Comparison of ENCODE assay signal across 8 cellular contexts in the genomic region with DNA sequence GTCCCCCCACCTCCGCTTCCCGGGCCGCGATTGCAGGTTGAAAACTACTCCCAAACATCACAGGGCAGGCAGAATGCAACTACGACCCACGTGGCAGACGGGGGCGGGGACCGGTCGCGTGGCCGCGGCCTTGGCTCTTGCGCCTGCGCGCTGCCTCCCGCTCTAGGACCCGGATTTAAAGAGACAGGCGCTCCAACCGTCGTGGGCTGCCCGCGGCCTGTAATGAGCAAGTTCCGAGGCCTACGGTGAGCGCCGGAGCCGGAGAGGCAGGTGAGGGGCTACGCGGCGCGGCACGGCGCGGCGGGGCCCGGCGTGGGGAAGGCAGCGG. TPM values are rescaled to one million over a fixed set of nuclear protein-coding genes. Genes with fewer than 3 reads are reported as not detected.
DNase-seq lines count a peak whose midpoint lies in the region; ATAC-seq and TF ChIP-seq lines count a peak whose summit lies in the region.

A gene (plus strand): TSS at position 160 of the 328 bp plus-strand sequence. CDS start 2,494 bp downstream, outside the sequence.

- H3K79me2 ChIP-seq in DND-41 (ENCODE audit: insufficient read depth, low read length) (peaks cover 39% of the 10 kb centered on the region), GM23338 (replicated peaks; ENCODE audit: insufficient read depth) (peaks cover 44% of the 10 kb centered on the region)

- peak within 1 kb of the TSS; percentile 95 for H3K9ac ChIP-seq in DND-41 (ENCODE audit: low read depth, low read length)

- TF ChIP-seq CTCF in DND-41 (IDR thresholded peaks at IDR 0.05; ENCODE audit: borderline replicate concordance, extremely low read depth, low read length, poor library complexity, severe bottlenecking) (no peak), GM23338 (conservative IDR thresholded peaks at IDR 0.05; ENCODE audit: low read depth in 2 of 2) (no peak)

- H3K36me3 Mint-ChIP-seq in GM23338 (ENCODE audit: low read depth) = peaks cover 28% of the 10 kb centered on the region
- peaks cover 22% of the 10 kb centered on the region for H3K36me3 Mint-ChIP-seq in activated T-helper 1 cell treated with anti-CD3 and anti-CD28 coated beads, Interleukin-12 subunit alpha, Interleukin-12 subunit beta, Interleukin-2, Interleukin-4 antibody, amounts not matched to agents 30 ng/mL and 10 ng/mL and 1 ng/mL, durations not matched to agents 14 hours and 24 hours and 36 hours (ENCODE audit: low read depth)
- peaks cover 0 to 6% of the 10 kb centered on the region in 2 donors for H3K36me3 Mint-ChIP-seq in naive B cell
- peaks cover 32% of the 10 kb centered on the region for H3K36me3 Mint-ChIP-seq in stimulated activated effector memory CD8-positive, alpha-beta T cell treated with anti-CD3 and anti-CD28 coated beads, Interleukin-12 subunit alpha, Interleukin-12 subunit beta, amount 100 ng/mL, for 72 hours

- no peaks in the 10 kb centered on the region for H3K9me3 ChIP-seq in DND-41 (ENCODE audit: insufficient read depth, low read length, severe bottlenecking)

- DNase-seq in DND-41 = peak; percentile 96
- peak; percentile 97 for DNase-seq in GM23338 (ENCODE audit: low spot score)
- DNase-seq in LHCN-M2 (ENCODE audit: low read depth) = peak; percentile 91
- DNase-seq in RPMI7951 (ENCODE audit: low read depth) = peak; percentile 88
- peak; percentile 92 for DNase-seq in activated T-helper 1 cell treated with anti-CD3 and anti-CD28 coated beads, Interleukin-12 subunit alpha, Interleukin-12 subunit beta, Interleukin-2, Interleukin-4 antibody, amounts not matched to agents 30 ng/mL and 10 ng/mL and 1 ng/mL, durations not matched to agents 14 hours and 24 hours and 36 hours (ENCODE audit: low spot score)
- DNase-seq in fibroblast of gingiva (ENCODE audit: low read depth) = peak; percentile 91
- peak; percentile 92 for DNase-seq in naive B cell
- peak; percentile 86 to 97 for DNase-seq in stimulated activated effector memory CD8-positive, alpha-beta T cell treated with anti-CD3 and anti-CD28 coated beads, Interleukin-12 subunit alpha, Interleukin-12 subunit beta, amount 100 ng/mL, for 72 hours (ENCODE audit: low spot score in 2 of 2)

- H3K4me2 ChIP-seq in DND-41 (ENCODE audit: insufficient read depth, low read length) (peak within 1 kb of the TSS; percentile 81), GM23338 (peak within 1 kb of the TSS; percentile 85)

- H2AFZ ChIP-seq in DND-41 (ENCODE audit: low read depth, low read length) (peak within 1 kb of the TSS; percentile 60), GM23338 (peak within 1 kb of the TSS; percentile 12)

- peak within 1 kb of the TSS; percentile 82 to 89 for H3K4me3 ChIP-seq in DND-41 (ENCODE audit: low read depth in 1 of 2, low read length in 2 of 2)
- H3K4me3 ChIP-seq in GM23338 = peak within 1 kb of the TSS; percentile 66

- H3K9me2 ChIP-seq in GM23338 (ENCODE audit: insufficient read depth) = no peaks in the 10 kb centered on the region

- peaks cover 49% of the 10 kb centered on the region for H3K4me1 ChIP-seq in DND-41 (ENCODE audit: insufficient read depth, low read length)
- peaks cover 11% of the 10 kb centered on the region; the same call in 1 of the 2 replicates for H3K4me1 ChIP-seq in GM23338 (ENCODE audit: insufficient read depth)

- H3K9me3 Mint-ChIP-seq in GM23338 (no peaks in the 10 kb centered on the region), naive B cell (no peaks in the 10 kb centered on the region)
- no peaks in the 10 kb centered on the region for H3K9me3 Mint-ChIP-seq in activated T-helper 1 cell treated with anti-CD3 and anti-CD28 coated beads, Interleukin-12 subunit alpha, Interleukin-12 subunit beta, Interleukin-2, Interleukin-4 antibody, amounts not matched to agents 30 ng/mL and 10 ng/mL and 1 ng/mL, durations not matched to agents 14 hours and 24 hours and 36 hours
- no peaks in the 10 kb centered on the region for H3K9me3 Mint-ChIP-seq in stimulated activated effector memory CD8-positive, alpha-beta T cell treated with anti-CD3 and anti-CD28 coated beads, Interleukin-12 subunit alpha, Interleukin-12 subunit beta, amount 100 ng/mL, for 72 hours

- H3K27me3 Mint-ChIP-seq in GM23338 (ENCODE audit: insufficient read depth, low read depth, poor library complexity) (peaks cover 11% of the 10 kb centered on the region), naive B cell (no peaks in the 10 kb centered on the region)
- H3K27me3 Mint-ChIP-seq in activated T-helper 1 cell treated with anti-CD3 and anti-CD28 coated beads, Interleukin-12 subunit alpha, Interleukin-12 subunit beta, Interleukin-2, Interleukin-4 antibody, amounts not matched to agents 30 ng/mL and 10 ng/mL and 1 ng/mL, durations not matched to agents 14 hours and 24 hours and 36 hours (ENCODE audit: insufficient read depth) = no peaks in the 10 kb centered on the region

- ATAC-seq in DND-41 (ENCODE audit: insufficient read depth, low read depth) (peak; percentile 83), GM23338 (peak; percentile 80), naive B cell (ENCODE audit: low read depth in 2 of 2) (peak; percentile 73 to 75)
- ATAC-seq in stimulated activated effector memory CD8-positive, alpha-beta T cell treated with anti-CD3 and anti-CD28 coated beads, Interleukin-12 subunit alpha, Interleukin-12 subunit beta, amount 100 ng/mL, for 72 hours = peak; percentile 88

- H3K36me3 ChIP-seq in DND-41 (ENCODE audit: insufficient read depth, low read length) (peaks cover 23% of the 10 kb centered on the region), GM23338 (ENCODE audit: insufficient read depth) (peaks cover 6% of the 10 kb centered on the region; the same call in 1 of the 2 replicates)

- H3K4me1 Mint-ChIP-seq in GM23338 (peaks cover 22% of the 10 kb centered on the region), naive B cell (peaks cover 21 to 50% (median 33%) of the 10 kb centered on the region in 3 donors)
- H3K4me1 Mint-ChIP-seq in activated T-helper 1 cell treated with anti-CD3 and anti-CD28 coated beads, Interleukin-12 subunit alpha, Interleukin-12 subunit beta, Interleukin-2, Interleukin-4 antibody, amounts not matched to agents 30 ng/mL and 10 ng/mL and 1 ng/mL, durations not matched to agents 14 hours and 24 hours and 36 hours (ENCODE audit: low read depth) = peaks cover 50% of the 10 kb centered on the region
- peaks cover 47% of the 10 kb centered on the region for H3K4me1 Mint-ChIP-seq in stimulated activated effector memory CD8-positive, alpha-beta T cell treated with anti-CD3 and anti-CD28 coated beads, Interleukin-12 subunit alpha, Interleukin-12 subunit beta, amount 100 ng/mL, for 72 hours

- no peaks in the 10 kb centered on the region for H3F3A ChIP-seq in GM23338 (replicated peaks; ENCODE audit: low read depth)

- intact Hi-C loops in activated T-helper 1 cell treated with anti-CD3 and anti-CD28 coated beads, Interleukin-12 subunit alpha, Interleukin-12 subunit beta, Interleukin-2, Interleukin-4 antibody, amounts not matched to agents 30 ng/mL and 10 ng/mL and 1 ng/mL, durations not matched to agents 14 hours and 24 hours and 36 hours (cut with micrococcal nuclease) = loop anchor here (1.0 to 10.0 kb wide), 8 partner anchors 19 to 824 kb away; a partner anchor contains a TSS

- H4K20me1 ChIP-seq in DND-41 (ENCODE audit: insufficient read depth, low read length) (no peaks in the 10 kb centered on the region), GM23338 (replicated peaks; ENCODE audit: insufficient read depth) (peaks cover 8% of the 10 kb centered on the region; the same call in 1 of the 2 replicates)

- no peaks in the 10 kb centered on the region for H3K27me3 ChIP-seq in DND-41 (ENCODE audit: insufficient read depth, low read length, poor library complexity)
- no peaks in the 10 kb centered on the region for H3K27me3 ChIP-seq in GM23338 (ENCODE audit: insufficient read depth)

- H3K27ac ChIP-seq in DND-41 (ENCODE audit: low read length) (peak within 1 kb of the TSS; percentile 96), GM23338 (ENCODE audit: low read depth) (peak within 1 kb of the TSS; percentile 48)

- H3K27ac Mint-ChIP-seq in GM23338 = peak within 1 kb of the TSS; percentile 98
- peak within 1 kb of the TSS; percentile 96 for H3K27ac Mint-ChIP-seq in activated T-helper 1 cell treated with anti-CD3 and anti-CD28 coated beads, Interleukin-12 subunit alpha, Interleukin-12 subunit beta, Interleukin-2, Interleukin-4 antibody, amounts not matched to agents 30 ng/mL and 10 ng/mL and 1 ng/mL, durations not matched to agents 14 hours and 24 hours and 36 hours
- peak within 1 kb of the TSS; percentile 98 to 99 (median 98) for H3K27ac Mint-ChIP-seq in naive B cell
- peak within 1 kb of the TSS; percentile 96 for H3K27ac Mint-ChIP-seq in stimulated activated effector memory CD8-positive, alpha-beta T cell treated with anti-CD3 and anti-CD28 coated beads, Interleukin-12 subunit alpha, Interleukin-12 subunit beta, amount 100 ng/mL, for 72 hours

- peak within 1 kb of the TSS; percentile 93 for H3K4me3 Mint-ChIP-seq in GM23338
- peak within 1 kb of the TSS; percentile 95 for H3K4me3 Mint-ChIP-seq in activated T-helper 1 cell treated with anti-CD3 and anti-CD28 coated beads, Interleukin-12 subunit alpha, Interleukin-12 subunit beta, Interleukin-2, Interleukin-4 antibody, amounts not matched to agents 30 ng/mL and 10 ng/mL and 1 ng/mL, durations not matched to agents 14 hours and 24 hours and 36 hours
- H3K4me3 Mint-ChIP-seq in naive B cell = peak within 1 kb of the TSS; percentile 91 to 100 (median 97)
- H3K4me3 Mint-ChIP-seq in stimulated activated effector memory CD8-positive, alpha-beta T cell treated with anti-CD3 and anti-CD28 coated beads, Interleukin-12 subunit alpha, Interleukin-12 subunit beta, amount 100 ng/mL, for 72 hours = peak within 1 kb of the TSS; percentile 86

TF ChIP-seq in GM23338, 12 proteins besides CTCF, POLR2A, EP300 and RAD21 (continues in another document):
- TF ChIP-seq ZNF114 (CRISPR knock-in tag; IDR thresholded peaks at IDR 0.05) = no peak

RNA-seq across cellular contexts. Expression of the gene that starts here (rescaled TPM):
- total RNA-seq in GM23338 (2014; rRNA removed; shearing (Covaris generic)) = 82.3 and 119 TPM in 2 replicates
- polyA plus RNA-seq in GM23338 (2016; fragmentation: Nextera tagmentation; extraction: Ambion mirVana) (16.4 and 17.6 TPM in 2 replicates), naive B cell (ENCODE audit: low read depth in 6 of 6) (10 to 100 TPM in 5 of 6 donors, 1 to 10 TPM in 1; 9.2 to 16.9 (median 11.9) TPM)
- 19.2 and 24.4 TPM in 2 replicates for total RNA-seq in LHCN-M2 (2014; rRNA removed)
- 13.2 TPM for polyA plus RNA-seq in LHCN-M2 (2012)
- 20.9 and 27.9 TPM in 2 replicates for total RNA-seq in RPMI7951 (2014; rRNA removed; shearing (Covaris generic))
- 70.9 and 75.2 TPM in 2 replicates for total RNA-seq in activated T-helper 1 cell treated with anti-CD3 and anti-CD28 coated beads, Interleukin-12 subunit alpha, Interleukin-12 subunit beta, Interleukin-2, Interleukin-4 antibody, amounts not matched to agents 30 ng/mL and 10 ng/mL and 1 ng/mL, durations not matched to agents 14 hours and 24 hours and 36 hours

Comparison
In these comparisons a context has a peak if more than half of its experiments do, and no peak if none do; other contexts are left out.
1. Peak in every context shown above with its lines: DNase-seq, ATAC-seq, H3K4me3 ChIP-seq and H3K27ac ChIP-seq.